ENCODE assay signal across 4 cellular contexts in the genomic region with DNA sequence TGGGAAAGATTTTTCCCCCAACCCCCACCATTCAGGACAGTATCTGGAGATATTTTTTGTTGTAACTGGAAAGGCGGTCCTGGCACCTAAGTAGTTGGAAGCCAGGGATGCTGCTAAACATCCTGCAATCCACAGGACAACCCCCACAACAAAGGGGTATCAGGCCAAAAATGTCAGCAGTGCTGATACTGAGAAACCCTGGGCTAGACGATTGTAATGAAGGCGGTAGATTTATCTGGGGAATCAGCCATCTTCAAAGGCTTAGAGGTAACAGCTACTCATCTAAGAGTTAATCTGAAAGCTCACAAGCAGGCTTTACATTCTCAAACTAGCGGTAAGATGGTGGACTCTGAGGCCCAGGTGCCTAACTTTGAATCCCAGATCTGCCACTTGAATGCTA. TPM values are rescaled to one million over a fixed set of nuclear protein-coding genes. Genes with fewer than 3 reads are reported as not detected.
"Had no signal": no experiment of that assay in that cellular context is flagged by ENCODE, and none has a peak within 500 bp of the region (broad histone marks: within the 10 kb centered on the region; RNA-seq: fewer than 3 reads in every experiment).

No MANE protein-coding gene starts in this region.

- H3K4me3 ChIP-seq: GM12878 had no signal

- DNase-seq: GDM1, GF-D8 had no signal

- ATAC-seq: GM12878 had no signal

RNA-seq across cellular contexts. Expression of gene NMUR2, which starts 59.0 kb away (rescaled TPM):
- total RNA-seq: G401 had no signal
